ENCODE assay signal across 8 cellular contexts in genomic region chr18:75727479-75727878, GRCh38.
DNase-seq lines count a peak whose midpoint lies in the region; ATAC-seq and TF ChIP-seq lines count a peak whose summit lies in the region.

No MANE protein-coding gene starts in this region.

- DNase-seq in GM04504 (ENCODE audit: low read depth) (peak; percentile 6), NCI-H1417 treated with DMSO at 0.1 percent for 48 hours (lab: John Stamatoyannopoulos, UW) (peak; percentile 7), adrenal gland (peak in 5 of 7 donors; percentile 19 to 63 (median 24)), kidney tubule cell (ENCODE audit: low spot score) (peak; percentile 37), tibial nerve (ENCODE audit: low spot score in 2 of 2) (peak in 1 of 2 donors; percentile 44)

- H3K36me3 ChIP-seq in adrenal gland (replicated peaks in 1 of 2) (no peaks in the 10 kb centered on the region), tibial nerve (no peaks in the 10 kb centered on the region)

- no peak for ATAC-seq in HG03280 (IDR thresholded peaks at IDR 0.05; ENCODE audit: unreplicated experiment)
- ATAC-seq in HG03354 (IDR thresholded peaks at IDR 0.05; ENCODE audit: poor library complexity, severe bottlenecking, unreplicated experiment): no peak

- no peak overlapping the region for H3K4me3 ChIP-seq in adrenal gland
- H3K4me3 ChIP-seq in tibial nerve: no peak overlapping the region

- intact Hi-C loops in adrenal gland (cut with DNase I): no loop called here

- TF ChIP-seq CTCF in 22Rv1 (IDR thresholded peaks at IDR 0.05) (peak; percentile 64), adrenal gland (IDR thresholded peaks at IDR 0.05) (peak in 5 of 6 experiments; percentile 12 to 53 (median 42)), tibial nerve (IDR thresholded peaks at IDR 0.05) (peak in 4 of 5 experiments; percentile 9 to 53 (median 32))

- no peak for TF ChIP-seq POLR2A in adrenal gland (IDR thresholded peaks at IDR 0.05)
- TF ChIP-seq POLR2A in tibial nerve (IDR thresholded peaks at IDR 0.05): no peak

- H3K27me3 ChIP-seq in adrenal gland (no peaks in the 10 kb centered on the region), tibial nerve (no peaks in the 10 kb centered on the region)

- TF ChIP-seq EP300 in tibial nerve (IDR thresholded peaks at IDR 0.05): no peak

- WGBS in adrenal gland, 4 donors: 56 to 76% (median 61%) methylated on average over 7 of the region's 7 CpGs
- WGBS in tibial nerve, 2 donors: 59 to 72% methylated on average over 7 of the region's 7 CpGs

- no peak overlapping the region for H3K27ac ChIP-seq in 22Rv1
- H3K27ac ChIP-seq in adrenal gland: no peak overlapping the region
- no peak overlapping the region for H3K27ac ChIP-seq in tibial nerve

- no peaks in the 10 kb centered on the region for H3K4me1 ChIP-seq in adrenal gland (replicated peaks in 1 of 2)
- no peaks in the 10 kb centered on the region for H3K4me1 ChIP-seq in tibial nerve

- no peaks in the 10 kb centered on the region for H3K9me3 ChIP-seq in adrenal gland (replicated peaks in 1 of 3)
- no peaks in the 10 kb centered on the region for H3K9me3 ChIP-seq in tibial nerve
